In genomic region chr6:21438986-21439352, GRCh38 we compare ENCODE assay signal across 8 cellular contexts.
DNase-seq lines count a peak whose midpoint lies in the region; ATAC-seq and TF ChIP-seq lines count a peak whose summit lies in the region.

No MANE protein-coding gene starts in this region.

- H3K4me3 Mint-ChIP-seq in activated T-helper 17 cell treated with anti-CD3 and anti-CD28 coated beads, Interleukin-2, amount 50 U/mL, for 72 hours, result peak overlapping the region; percentile 57

- WGBS in smooth muscle cell (ENCODE audit: low lambda C conversion rate), result 61% methylated on average over 2 of the region's 2 CpGs

- no peak overlapping the region for H2AFZ ChIP-seq in smooth muscle cell (ENCODE audit: low read depth)

- no peaks in the 10 kb centered on the region for H3K27me3 ChIP-seq in smooth muscle cell (ENCODE audit: low read depth)

- no peak overlapping the region for H3K9ac ChIP-seq in smooth muscle cell (ENCODE audit: low read depth)

- no peaks in the 10 kb centered on the region for H3K9me3 Mint-ChIP-seq in activated T-helper 17 cell treated with anti-CD3 and anti-CD28 coated beads, Interleukin-2, amount 50 U/mL, for 72 hours

- no peaks in the 10 kb centered on the region for H3F3A ChIP-seq in smooth muscle cell (ENCODE audit: low read depth)

- no peak for TF ChIP-seq CTCF in smooth muscle cell (IDR thresholded peaks at IDR 0.05; ENCODE audit: borderline replicate concordance, insufficient read depth, poor library complexity, severe bottlenecking)

- no peaks in the 10 kb centered on the region for H4K20me1 ChIP-seq in smooth muscle cell (ENCODE audit: low read depth)

- peaks cover 5% of the 10 kb centered on the region for H3K4me1 Mint-ChIP-seq in activated T-helper 17 cell treated with anti-CD3 and anti-CD28 coated beads, Interleukin-2, amount 50 U/mL, for 72 hours

- no peaks in the 10 kb centered on the region for H3K79me2 ChIP-seq in smooth muscle cell (ENCODE audit: low read depth)

- peaks cover 4% of the 10 kb centered on the region for H3K27me3 Mint-ChIP-seq in activated T-helper 17 cell treated with anti-CD3 and anti-CD28 coated beads, Interleukin-2, amount 50 U/mL, for 72 hours

- peak overlapping the region; percentile 90 for H3K27ac Mint-ChIP-seq in activated T-helper 17 cell treated with anti-CD3 and anti-CD28 coated beads, Interleukin-2, amount 50 U/mL, for 72 hours

- no peak overlapping the region for H3K4me3 ChIP-seq in smooth muscle cell

- H3K4me2 ChIP-seq in smooth muscle cell, result no peak overlapping the region

- H3K36me3 ChIP-seq in smooth muscle cell (ENCODE audit: low read depth), result no peaks in the 10 kb centered on the region

- no peaks in the 10 kb centered on the region for H3K4me1 ChIP-seq in smooth muscle cell (ENCODE audit: low read depth)

- no peaks in the 10 kb centered on the region for H3K36me3 Mint-ChIP-seq in activated T-helper 17 cell treated with anti-CD3 and anti-CD28 coated beads, Interleukin-2, amount 50 U/mL, for 72 hours (ENCODE audit: low read depth)

- no peaks in the 10 kb centered on the region for H3K9me3 ChIP-seq in smooth muscle cell (replicated peaks; ENCODE audit: low read depth)

- peak; percentile 63 for ATAC-seq in GM21390 (IDR thresholded peaks at IDR 0.05; ENCODE audit: unreplicated experiment)
- ATAC-seq in HG03442 (IDR thresholded peaks at IDR 0.05; ENCODE audit: unreplicated experiment), result peak; percentile 42
- ATAC-seq in activated T-helper 17 cell treated with anti-CD3 and anti-CD28 coated beads, Interleukin-2, amount 50 U/mL, for 72 hours (replicated peaks), result peak; percentile 51

- H3K27ac ChIP-seq in smooth muscle cell (ENCODE audit: low read depth), result no peak overlapping the region

- DNase-seq in GF-D8 (lab: John Stamatoyannopoulos, UW) (peak; percentile 66), AG20443 (ENCODE audit: low spot score) (no peak), smooth muscle cell (lab: John Stamatoyannopoulos, UW; ENCODE audit: unreplicated experiment) (no peak), NCI-H1930 (lab: John Stamatoyannopoulos, UW) (no peak)
- no peak for DNase-seq in stimulated activated CD4-positive, alpha-beta T cell treated with anti-CD3 and anti-CD28 coated beads, Interleukin-4, amount 100 ng/mL, for 1 hour
